ENCODE assay signal across 1 cellular context in the genomic region with DNA sequence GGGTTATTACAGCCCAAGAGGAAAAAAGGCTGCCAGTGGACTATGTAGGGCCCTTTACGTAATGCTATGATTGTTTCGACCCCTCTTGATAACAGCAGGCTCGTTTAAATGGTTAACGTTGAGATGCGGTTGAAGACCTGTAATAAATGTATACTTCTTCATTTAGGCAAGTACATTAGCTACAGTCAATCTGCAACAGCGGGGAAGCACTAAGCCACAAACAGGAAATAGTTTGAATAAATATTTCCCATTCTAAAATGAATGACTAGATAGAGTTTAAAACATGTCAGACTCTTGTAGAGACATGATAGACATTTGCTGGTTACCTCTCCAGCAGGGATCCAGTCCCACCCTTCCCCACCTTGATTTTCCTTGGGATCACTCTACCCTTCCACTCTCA.
TF ChIP-seq lines count a peak whose summit lies in the region.

No MANE protein-coding gene starts in this region.

TF ChIP-seq in GM23338, 12 proteins besides CTCF, POLR2A, EP300 and RAD21 (continued from another document):
- TF ChIP-seq, protein P1, sequence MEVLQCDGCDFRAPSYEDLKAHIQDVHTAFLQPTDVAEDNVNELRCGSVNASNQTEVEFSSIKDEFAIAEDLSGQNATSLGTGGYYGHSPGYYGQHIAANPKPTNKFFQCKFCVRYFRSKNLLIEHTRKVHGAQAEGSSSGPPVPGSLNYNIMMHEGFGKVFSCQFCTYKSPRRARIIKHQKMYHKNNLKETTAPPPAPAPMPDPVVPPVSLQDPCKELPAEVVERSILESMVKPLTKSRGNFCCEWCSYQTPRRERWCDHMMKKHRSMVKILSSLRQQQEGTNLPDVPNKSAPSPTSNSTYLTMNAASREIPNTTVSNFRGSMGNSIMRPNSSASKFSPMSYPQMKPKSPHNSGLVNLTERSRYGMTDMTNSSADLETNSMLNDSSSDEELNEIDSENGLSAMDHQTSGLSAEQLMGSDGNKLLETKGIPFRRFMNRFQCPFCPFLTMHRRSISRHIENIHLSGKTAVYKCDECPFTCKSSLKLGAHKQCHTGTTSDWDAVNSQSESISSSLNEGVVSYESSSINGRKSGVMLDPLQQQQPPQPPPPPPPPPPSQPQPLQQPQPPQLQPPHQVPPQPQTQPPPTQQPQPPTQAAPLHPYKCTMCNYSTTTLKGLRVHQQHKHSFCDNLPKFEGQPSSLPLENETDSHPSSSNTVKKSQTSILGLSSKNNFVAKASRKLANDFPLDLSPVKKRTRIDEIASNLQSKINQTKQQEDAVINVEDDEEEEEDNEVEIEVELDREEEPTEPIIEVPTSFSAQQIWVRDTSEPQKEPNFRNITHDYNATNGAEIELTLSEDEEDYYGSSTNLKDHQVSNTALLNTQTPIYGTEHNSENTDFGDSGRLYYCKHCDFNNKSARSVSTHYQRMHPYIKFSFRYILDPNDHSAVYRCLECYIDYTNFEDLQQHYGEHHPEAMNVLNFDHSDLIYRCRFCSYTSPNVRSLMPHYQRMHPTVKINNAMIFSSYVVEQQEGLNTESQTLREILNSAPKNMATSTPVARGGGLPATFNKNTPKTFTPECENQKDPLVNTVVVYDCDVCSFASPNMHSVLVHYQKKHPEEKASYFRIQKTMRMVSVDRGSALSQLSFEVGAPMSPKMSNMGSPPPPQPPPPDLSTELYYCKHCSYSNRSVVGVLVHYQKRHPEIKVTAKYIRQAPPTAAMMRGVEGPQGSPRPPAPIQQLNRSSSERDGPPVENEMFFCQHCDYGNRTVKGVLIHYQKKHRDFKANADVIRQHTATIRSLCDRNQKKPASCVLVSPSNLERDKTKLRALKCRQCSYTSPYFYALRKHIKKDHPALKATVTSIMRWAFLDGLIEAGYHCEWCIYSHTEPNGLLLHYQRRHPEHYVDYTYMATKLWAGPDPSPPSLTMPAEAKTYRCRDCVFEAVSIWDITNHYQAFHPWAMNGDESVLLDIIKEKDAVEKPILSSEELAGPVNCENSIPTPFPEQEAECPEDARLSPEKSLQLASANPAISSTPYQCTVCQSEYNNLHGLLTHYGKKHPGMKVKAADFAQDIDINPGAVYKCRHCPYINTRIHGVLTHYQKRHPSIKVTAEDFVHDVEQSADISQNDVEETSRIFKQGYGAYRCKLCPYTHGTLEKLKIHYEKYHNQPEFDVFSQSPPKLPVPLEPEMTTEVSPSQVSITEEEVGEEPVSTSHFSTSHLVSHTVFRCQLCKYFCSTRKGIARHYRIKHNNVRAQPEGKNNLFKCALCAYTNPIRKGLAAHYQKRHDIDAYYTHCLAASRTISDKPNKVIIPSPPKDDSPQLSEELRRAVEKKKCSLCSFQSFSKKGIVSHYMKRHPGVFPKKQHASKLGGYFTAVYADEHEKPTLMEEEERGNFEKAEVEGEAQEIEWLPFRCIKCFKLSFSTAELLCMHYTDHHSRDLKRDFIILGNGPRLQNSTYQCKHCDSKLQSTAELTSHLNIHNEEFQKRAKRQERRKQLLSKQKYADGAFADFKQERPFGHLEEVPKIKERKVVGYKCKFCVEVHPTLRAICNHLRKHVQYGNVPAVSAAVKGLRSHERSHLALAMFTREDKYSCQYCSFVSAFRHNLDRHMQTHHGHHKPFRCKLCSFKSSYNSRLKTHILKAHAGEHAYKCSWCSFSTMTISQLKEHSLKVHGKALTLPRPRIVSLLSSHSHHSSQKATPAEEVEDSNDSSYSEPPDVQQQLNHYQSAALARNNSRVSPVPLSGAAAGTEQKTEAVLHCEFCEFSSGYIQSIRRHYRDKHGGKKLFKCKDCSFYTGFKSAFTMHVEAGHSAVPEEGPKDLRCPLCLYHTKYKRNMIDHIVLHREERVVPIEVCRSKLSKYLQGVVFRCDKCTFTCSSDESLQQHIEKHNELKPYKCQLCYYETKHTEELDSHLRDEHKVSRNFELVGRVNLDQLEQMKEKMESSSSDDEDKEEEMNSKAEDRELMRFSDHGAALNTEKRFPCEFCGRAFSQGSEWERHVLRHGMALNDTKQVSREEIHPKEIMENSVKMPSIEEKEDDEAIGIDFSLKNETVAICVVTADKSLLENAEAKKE (CRISPR knock-in tag; IDR thresholded peaks at IDR 0.05) = no peak
- no peak for TF ChIP-seq ZNF114 (CRISPR knock-in tag; IDR thresholded peaks at IDR 0.05)
- no peak for TF ChIP-seq EZH2 (IDR thresholded peaks at IDR 0.05; ENCODE audit: low read depth, unreplicated experiment)
